ENCODE assay signal across 24 cellular contexts in genomic region chr15:76546805-76547204, GRCh38.
"Had no signal": no experiment of that assay in that cellular context is flagged by ENCODE, and none has a peak within 500 bp of the region (broad histone marks: within the 10 kb centered on the region; RNA-seq: fewer than 3 reads in every experiment).

No MANE protein-coding gene starts in this region.

- H3K27ac Mint-ChIP-seq: T-cell had no signal

- H3K4me2 ChIP-seq: SK-N-SH had no signal

- H3K27ac ChIP-seq: SJSA1 had no signal

- H3K27me3 Mint-ChIP-seq: T-cell had no signal

- H3K4me1 ChIP-seq: SJSA1 had no signal

- H3K36me3 ChIP-seq: MG63, SJSA1 had no signal

- H3K4me3 Mint-ChIP-seq: T-cell had no signal

- FAIRE-seq: RCC 7860 had no signal

- H3K4me1 Mint-ChIP-seq: T-cell had no signal

- H3K4me3 ChIP-seq: MG63, SJSA1 had no signal

- ATAC-seq: T-cell had no signal

- H3K27me3 ChIP-seq: MG63, SJSA1 had no signal

- H3K9ac ChIP-seq: SK-N-SH had no signal

- H3K9me3 ChIP-seq: MG63, SJSA1, SK-N-SH had no signal

- DNase-seq: Karpas-422; KG1; MG63; NCI-H1092; NCI-H1105 treated with DMSO at 0.1 percent for 48 hours; NCI-H1417 treated with DMSO at 0.1 percent for 48 hours; NCI-H146; NCI-H1694 treated with DMSO at 0.1 percent for 48 hours; NCI-H1930; NCI-H2081; NCI-H2107; NCI-H2227 treated with DMSO at 0.1 percent for 48 hours; NCI-H524 treated with DMSO at 0.1 percent for 48 hours; NCI-H69; NCI-H774; NK-92 treated with Interleukin-12 subunit alpha and Interleukin-12 subunit beta, amount 100 ng/mL, for 24 hours; Right ventricle myocardium superior; RPMI8226; SIG-M5; SK-N-SH; SW 1271; T-cell had no signal
